In genomic region chr14:72856530-72857264, GRCh38 we compare ENCODE assay signal across 12 cellular contexts.
"Had no signal": no experiment of that assay in that cellular context is flagged by ENCODE, and none has a peak within 500 bp of the region (broad histone marks: within the 10 kb centered on the region; RNA-seq: fewer than 3 reads in every experiment).

No MANE protein-coding gene starts in this region.

- DNase-seq: activated CD4-positive, alpha-beta T cell treated with anti-CD3 and anti-CD28 coated beads for 4 hours; activated CD8-positive, alpha-beta memory T cell treated with anti-CD3 and anti-CD28 coated beads, Interleukin-2, amount 50 U/mL, for 48 hours; activated CD8-positive, alpha-beta T cell treated with anti-CD3 and anti-CD28 coated beads, Interleukin-2, amount 10 ng/mL, durations not matched to agents 7 days and 5 days; activated naive CD4-positive, alpha-beta T cell treated with anti-CD3 and anti-CD28 coated beads for 36 hours; esophagus squamous epithelium; naive thymus-derived CD8-positive, alpha-beta T cell; occipital lobe; stimulated activated CD4-positive, alpha-beta T cell treated with anti-CD3 and anti-CD28 coated beads, Interleukin-4, amount 100 ng/mL, for 24 hours; T-cell had no signal

- H3K9me3 ChIP-seq: esophagus squamous epithelium, mucosa of descending colon had no signal

- H3K27me3 ChIP-seq: esophagus squamous epithelium, foreskin keratinocyte had no signal

- H3K36me3 ChIP-seq: esophagus squamous epithelium had no signal

- H3K4me1 ChIP-seq: esophagus squamous epithelium, foreskin keratinocyte had no signal

- H3K27ac ChIP-seq: esophagus squamous epithelium, foreskin keratinocyte, VCaP had no signal

- H3K4me3 ChIP-seq: esophagus squamous epithelium, mucosa of descending colon had no signal

- ATAC-seq: activated CD8-positive, alpha-beta T cell treated with anti-CD3 and anti-CD28 coated beads, Interleukin-2, amount 10 ng/mL, durations not matched to agents 7 days and 5 days; foreskin keratinocyte; naive thymus-derived CD8-positive, alpha-beta T cell; T-cell had no signal
